ENCODE assay signal across 19 cellular contexts in the genomic region with DNA sequence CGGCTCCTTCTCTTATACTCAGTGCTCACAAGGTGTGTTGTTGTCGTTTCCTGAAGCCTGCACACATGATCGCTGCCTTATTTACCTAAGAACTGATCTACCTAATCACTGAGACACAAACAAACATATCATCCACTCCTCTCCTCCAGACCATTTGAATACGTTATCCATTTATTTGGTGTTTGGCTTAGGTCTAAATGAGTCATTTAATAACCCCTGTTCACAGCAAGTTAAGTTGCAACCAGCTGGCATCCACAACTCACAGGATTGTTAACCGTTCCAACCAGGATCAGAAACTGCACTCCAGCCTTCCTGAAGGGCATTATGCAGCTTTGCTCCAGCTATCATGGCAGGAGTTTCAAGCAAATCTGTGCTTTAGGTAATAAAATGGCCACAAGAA.
DNase-seq lines count a peak whose midpoint lies in the region; ATAC-seq and TF ChIP-seq lines count a peak whose summit lies in the region.
"Had no signal": no experiment of that assay in that cellular context is flagged by ENCODE, and none has a peak within 500 bp of the region (broad histone marks: within the 10 kb centered on the region; RNA-seq: fewer than 3 reads in every experiment).

No MANE protein-coding gene starts in this region.

- H3K27me3 ChIP-seq in HAP-1 (ENCODE audit: low read depth) = no peaks in the 10 kb centered on the region
- H3K27me3 ChIP-seq: foreskin keratinocyte, stomach had no signal

- DNase-seq in ACHN (peak; percentile 59), NCI-H1105 (lab: John Stamatoyannopoulos, UW) (peak; percentile 70), NCI-H510A treated with DMSO at 0.1 percent for 48 hours (lab: John Stamatoyannopoulos, UW) (peak; percentile 76), epithelial cell of proximal tubule (ENCODE audit: low read depth) (peak; percentile 78), type B pancreatic cell (ENCODE audit: extremely low spot score, unreplicated experiment) (no peak), HAP-1 (ENCODE audit: low spot score in 2 of 2) (no peak)
- DNase-seq in stimulated activated CD4-positive, alpha-beta T cell treated with anti-CD3 and anti-CD28 coated beads, Interleukin-4, amount 100 ng/mL, for 1 hour = no peak
- DNase-seq: activated CD8-positive, alpha-beta memory T cell treated with anti-CD3 and anti-CD28 coated beads for 24 hours; Calu3; foreskin keratinocyte; KG1; NCI-H187 treated with DMSO at 0.1 percent for 48 hours; stomach; SW 1271 had no signal

- H3K36me3 ChIP-seq in HAP-1 (replicated peaks) = no peaks in the 10 kb centered on the region
- H3K36me3 ChIP-seq: stomach had no signal

- in situ Hi-C loops in ACHN (cut with HindIII; ENCODE audit: low pct_ligation_motif_present, low pct_unique_long_range_greater_than_20kb, low sequenced_read_pairs) (no loop called here), HAP-1 (cut with MboI; ENCODE audit: low sequenced_read_pairs) (no loop called here)

- H3K4me3 Mint-ChIP-seq in type B pancreatic cell = no peak overlapping the region
- H3K4me3 Mint-ChIP-seq: activated T-helper 17 cell treated with anti-CD3 and anti-CD28 coated beads, Interleukin-2, amount 50 U/mL, for 72 hours; central memory CD8-positive, alpha-beta T cell; natural killer cell treated with Interleukin-12 subunit alpha and Interleukin-12 subunit beta and Interleukin-15 and Interleukin-18, amount 100 ng/mL, for 72 hours had no signal

- H3K27me3 Mint-ChIP-seq in type B pancreatic cell = no peaks in the 10 kb centered on the region
- H3K27me3 Mint-ChIP-seq: activated T-helper 17 cell treated with anti-CD3 and anti-CD28 coated beads, Interleukin-2, amount 50 U/mL, for 72 hours; central memory CD8-positive, alpha-beta T cell; natural killer cell treated with Interleukin-12 subunit alpha and Interleukin-12 subunit beta and Interleukin-15 and Interleukin-18, amount 100 ng/mL, for 72 hours had no signal

- no peaks in the 10 kb centered on the region for H3K9me3 Mint-ChIP-seq in type B pancreatic cell
- H3K9me3 Mint-ChIP-seq: activated T-helper 17 cell treated with anti-CD3 and anti-CD28 coated beads, Interleukin-2, amount 50 U/mL, for 72 hours had no signal

- no peaks in the 10 kb centered on the region for H3K36me3 Mint-ChIP-seq in type B pancreatic cell
- H3K36me3 Mint-ChIP-seq: natural killer cell treated with Interleukin-12 subunit alpha and Interleukin-12 subunit beta and Interleukin-15 and Interleukin-18, amount 100 ng/mL, for 72 hours had no signal

- peaks cover 9% of the 10 kb centered on the region for H3K4me1 Mint-ChIP-seq in type B pancreatic cell (ENCODE audit: unreplicated experiment)
- H3K4me1 Mint-ChIP-seq: activated T-helper 17 cell treated with anti-CD3 and anti-CD28 coated beads, Interleukin-2, amount 50 U/mL, for 72 hours; central memory CD8-positive, alpha-beta T cell had no signal

- no peaks in the 10 kb centered on the region for H3K4me1 ChIP-seq in HAP-1
- H3K4me1 ChIP-seq: foreskin keratinocyte had no signal

- ATAC-seq in HG03045 (IDR thresholded peaks at IDR 0.05; ENCODE audit: unreplicated experiment) = no peak
- ATAC-seq: activated T-helper 17 cell treated with anti-CD3 and anti-CD28 coated beads, Interleukin-2, amount 50 U/mL, for 72 hours; foreskin keratinocyte; natural killer cell treated with Interleukin-12 subunit alpha and Interleukin-12 subunit beta and Interleukin-15 and Interleukin-18, amount 100 ng/mL, for 72 hours; Panc1 had no signal

- H3K27ac Mint-ChIP-seq in type B pancreatic cell = no peak overlapping the region
- H3K27ac Mint-ChIP-seq: activated T-helper 17 cell treated with anti-CD3 and anti-CD28 coated beads, Interleukin-2, amount 50 U/mL, for 72 hours; natural killer cell treated with Interleukin-12 subunit alpha and Interleukin-12 subunit beta and Interleukin-15 and Interleukin-18, amount 100 ng/mL, for 72 hours had no signal

- TF ChIP-seq CTCF in epithelial cell of proximal tubule (conservative IDR thresholded peaks at IDR 0.05; ENCODE audit: low read depth, low read length) = no peak
- no peak for TF ChIP-seq CTCF in type B pancreatic cell (conservative IDR thresholded peaks at IDR 0.05)

- H3K9me3 ChIP-seq in HAP-1 = no peaks in the 10 kb centered on the region
- H3K9me3 ChIP-seq: stomach had no signal

- no peak overlapping the region for H3K4me3 ChIP-seq in epithelial cell of proximal tubule (ENCODE audit: low read depth, low read length)
- no peak overlapping the region for H3K4me3 ChIP-seq in HAP-1
- H3K4me3 ChIP-seq: stomach had no signal

Comparison
In these comparisons a context has a peak if more than half of its experiments do, and no peak if none do; other contexts are left out.
1. DNase-seq: peak in ACHN (single experiment), NCI-H1105 (single experiment), NCI-H510A treated with DMSO at 0.1 percent for 48 hours (single experiment) and epithelial cell of proximal tubule (single experiment); none in stimulated activated CD4-positive, alpha-beta T cell treated with anti-CD3 and anti-CD28 coated beads, Interleukin-4, amount 100 ng/mL, for 1 hour (single experiment), type B pancreatic cell (single experiment) and HAP-1 (0 of 2).